ENCODE assay signal across 8 cellular contexts in genomic region chr12:57782608-57783465, GRCh38. TPM values are rescaled to one million over a fixed set of nuclear protein-coding genes. Genes with fewer than 3 reads are reported as not detected.
DNase-seq lines count a peak whose midpoint lies in the region; ATAC-seq and TF ChIP-seq lines count a peak whose summit lies in the region.

TSFM (plus strand) TSS chr12:57782787; CDS start chr12:57782802, 15 bp downstream.

- H4K20me1 ChIP-seq in IMR-90 (ENCODE audit: insufficient read depth, low read length) (no peaks in the 10 kb centered on the region), OCI-LY7 (ENCODE audit: insufficient read depth, low read length) (no peaks in the 10 kb centered on the region)

- peak within 1 kb of the TSS; percentile 72 for H3K56ac ChIP-seq in IMR-90 (ENCODE audit: extremely low read depth, insufficient read depth, low read length)

- WGBS in IMR-90 (ENCODE audit: extremely low coverage in 2 of 2, insufficient read length in 1 of 2), 2 experiments = 1% methylated on average over 14 of the region's 45 CpGs; no CpG with 5 or more reads in 1 of the 2 experiments

- peaks cover 14 to 24% of the 10 kb centered on the region in 2 experiments; a peak in 3 of 4 replicates for H3K79me1 ChIP-seq in IMR-90 (ENCODE audit: low read depth in 1 of 2, low read length in 2 of 2)

- H3K79me2 ChIP-seq in OCI-LY7 (ENCODE audit: insufficient read depth, low read depth, low read length) = peaks cover 25% of the 10 kb centered on the region

- H2BK20ac ChIP-seq in IMR-90 (ENCODE audit: low read depth, low read length) = no peak within 1 kb of the TSS

- H4K91ac ChIP-seq in IMR-90 (ENCODE audit: insufficient read depth, low read depth, low read length) = peak within 1 kb of the TSS; percentile 70

- TF ChIP-seq RAD21 in IMR-90 (IDR thresholded peaks at IDR 0.05; ENCODE audit: low read length) = peak; percentile 50

- DNase-seq in DMS153 treated with DMSO at 0.1 percent for 48 hours (lab: John Stamatoyannopoulos, UW; ENCODE audit: unreplicated experiment) = peak; percentile 89
- peak; percentile 93 for DNase-seq in IMR-90
- DNase-seq in OCI-LY7 (ENCODE audit: low spot score) = peak; percentile 97
- DNase-seq in activated T-cell treated with anti-CD3 and anti-CD28 coated beads for 4 hours = peak; percentile 96
- DNase-seq in epithelial cell of proximal tubule (ENCODE audit: low read depth) = peak; percentile 42
- DNase-seq in stimulated activated CD8-positive, alpha-beta memory T cell treated with anti-CD3 and anti-CD28 coated beads, Interleukin-7, amount 100 ng/mL, for 1 hour (ENCODE audit: low read depth in 2 of 2) = peak; percentile 94 to 97

- H3K9me1 ChIP-seq in IMR-90 (ENCODE audit: insufficient read depth, low read length) = no peaks in the 10 kb centered on the region

- H3K14ac ChIP-seq in IMR-90 (replicated peaks; ENCODE audit: low read depth, low read length) = peak within 1 kb of the TSS; percentile 82; the same call in 1 of the 2 replicates

- H3K18ac ChIP-seq in IMR-90 (ENCODE audit: low read depth, low read length) = no peak within 1 kb of the TSS

- dilution Hi-C loops in IMR-90 (cut with HindIII; ENCODE audit: low sequenced_read_pairs, unreplicated experiment) = no loop called here

- H2AK9ac ChIP-seq in IMR-90 (replicated peaks; ENCODE audit: low read depth, low read length, poor library complexity) = peak within 1 kb of the TSS; percentile 94

- H3K4me3 ChIP-seq in IMR-90 (ENCODE audit: insufficient read depth, low read depth, low read length) (peak within 1 kb of the TSS; percentile 94), OCI-LY7 (ENCODE audit: low read depth, low read length, poor library complexity, severe bottlenecking) (peak within 1 kb of the TSS; percentile 95), epithelial cell of proximal tubule (ENCODE audit: low read depth, low read length) (peak within 1 kb of the TSS; percentile 95), mucosa of stomach (ENCODE audit: low read length) (peak within 1 kb of the TSS; percentile 83)

- in situ Hi-C loops in IMR-90 (cut with MboI; ENCODE audit: low sequenced_read_pairs) = no loop called here

- H3K4ac ChIP-seq in IMR-90 (ENCODE audit: low read depth, low read length) = peak within 1 kb of the TSS; percentile 80

- H3K27ac ChIP-seq in IMR-90 (ENCODE audit: insufficient read depth, low read length) = peak within 1 kb of the TSS; percentile 73
- H3K27ac ChIP-seq in OCI-LY7 (ENCODE audit: low read depth, low read length, poor library complexity, severe bottlenecking) = peak within 1 kb of the TSS; percentile 18

- CTCF ChIA-PET in IMR-90 (lab: Yijun Ruan, JAX) (interaction anchor here (0.6 to 1.0 kb wide), 7 partner anchors 15 to 1868 kb away, joined by 3 to 6 read pairs (median 3); no protein-coding TSS in a partner anchor), OCI-LY7 (lab: Charles Lee; ENCODE audit: unreplicated experiment) (interaction anchor here (0.8 kb wide), 1 partner anchor 12 kb away, joined by 4 read pairs; no protein-coding TSS in a partner anchor)

- H3K9me3 ChIP-seq in IMR-90 (ENCODE audit: control insufficient read depth, insufficient read depth, low read length) = no peaks in the 10 kb centered on the region
- no peaks in the 10 kb centered on the region for H3K9me3 ChIP-seq in OCI-LY7 (ENCODE audit: low read length)
- H3K9me3 ChIP-seq in mucosa of stomach (ENCODE audit: control insufficient read depth, low read length) = no peaks in the 10 kb centered on the region

- peak; percentile 61 for TF ChIP-seq POLR2A in IMR-90 (IDR thresholded peaks at IDR 0.05; ENCODE audit: low read depth, low read length)

- H4K8ac ChIP-seq in IMR-90 (ENCODE audit: low read depth in 2 of 2, low read length in 2 of 2) = peak within 1 kb of the TSS; percentile 63 to 96

- ATAC-seq in GM21528 (IDR thresholded peaks at IDR 0.05; ENCODE audit: low FRiP score, unreplicated experiment) (peak; percentile 92), IMR-90 (ENCODE audit: low read depth) (peak; percentile 98)

- intact Hi-C loops in IMR-90 (cut with micrococcal nuclease) = loop anchor here (1.0 kb wide), 2 partner anchors 31 to 122 kb away; partner anchors contain the start of gene CDK4
- intact Hi-C loops in OCI-LY7 (cut with micrococcal nuclease; ENCODE audit: unreplicated experiment) = loop anchor here (5.0 kb wide), 1 partner anchor 124 kb away; no protein-coding TSS in a partner anchor

- H3K36me3 ChIP-seq in IMR-90 (ENCODE audit: control insufficient read depth, insufficient read depth, low read length) (peaks cover 8% of the 10 kb centered on the region), OCI-LY7 (ENCODE audit: insufficient read depth, low read length) (peaks cover 36% of the 10 kb centered on the region), mucosa of stomach (ENCODE audit: control insufficient read depth, insufficient read depth, low read length) (no peaks in the 10 kb centered on the region)

- no peaks in the 10 kb centered on the region for H3K27me3 ChIP-seq in IMR-90 (ENCODE audit: control insufficient read depth, insufficient read depth, low read length)
- H3K27me3 ChIP-seq in mucosa of stomach (ENCODE audit: control insufficient read depth, insufficient read depth, low read length) = no peaks in the 10 kb centered on the region

- POLR2A ChIA-PET in IMR-90 (lab: Charles Lee; ENCODE audit: unreplicated experiment) (interaction anchor here (0.9 kb wide), 1 partner anchor 11 kb away, joined by 4 read pairs; no protein-coding TSS in a partner anchor), OCI-LY7 (lab: Charles Lee) (interaction anchor here (0.6 to 1.5 kb wide), 6 partner anchors 10 to 126 kb away, joined by 3 to 4 read pairs (median 3); partner anchors contain the start of genes EEF1AKMT3 and METTL1)

- peak within 1 kb of the TSS; percentile 62 for H2AK5ac ChIP-seq in IMR-90 (ENCODE audit: low read depth, low read length)

- peak within 1 kb of the TSS; percentile 98 for H2AFZ ChIP-seq in IMR-90 (replicated peaks; ENCODE audit: low read length, poor library complexity)
- H2AFZ ChIP-seq in OCI-LY7 (ENCODE audit: low read length) = peak within 1 kb of the TSS; percentile 74

- peak within 1 kb of the TSS; percentile 69; the same call in 1 of the 2 replicates for H3K23ac ChIP-seq in IMR-90 (ENCODE audit: low read depth, low read length)

- 0 out of 2 replicates have a peak, but pooled peaks cover 2% of the 10 kb centered on the region for H3K4me1 ChIP-seq in IMR-90 (ENCODE audit: control insufficient read depth, insufficient read depth, low read length)
- peaks cover 20% of the 10 kb centered on the region for H3K4me1 ChIP-seq in OCI-LY7 (ENCODE audit: insufficient read depth, low read length, poor library complexity, severe bottlenecking)
- peaks cover 4% of the 10 kb centered on the region for H3K4me1 ChIP-seq in mucosa of stomach (ENCODE audit: control insufficient read depth, insufficient read depth, low read length)

- H3K9ac ChIP-seq in IMR-90 (ENCODE audit: low read depth, low read length) (peak within 1 kb of the TSS; percentile 92), mucosa of stomach (ENCODE audit: low read length) (peak within 1 kb of the TSS; percentile 74)

- no peaks in the 10 kb centered on the region for H3K9me2 ChIP-seq in OCI-LY7 (ENCODE audit: insufficient read depth, low read length)

- no peak within 1 kb of the TSS for H2BK120ac ChIP-seq in IMR-90 (ENCODE audit: low read depth, low read length)

- H4K5ac ChIP-seq in IMR-90 (ENCODE audit: low read depth, low read length) = peak within 1 kb of the TSS; percentile 88

- peak; percentile 97 for TF ChIP-seq CTCF in IMR-90 (conservative IDR thresholded peaks at IDR 0.05; ENCODE audit: low read depth, low read length)
- TF ChIP-seq CTCF in OCI-LY7 (conservative IDR thresholded peaks at IDR 0.05; ENCODE audit: low read length) = peak; percentile 94
- TF ChIP-seq CTCF in epithelial cell of proximal tubule (conservative IDR thresholded peaks at IDR 0.05; ENCODE audit: low read depth, low read length) = peak; percentile 90

- no TSS peak for BruUV-seq in IMR-90 (replicated peaks; lab: Mats Ljungman, UMichigan)
- BruUV-seq in OCI-LY7 (replicated peaks; lab: Mats Ljungman, UMichigan) = no TSS peak

- H3K4me2 ChIP-seq in IMR-90 (ENCODE audit: low read depth, low read length) = peak within 1 kb of the TSS; percentile 98
- H3K4me2 ChIP-seq in OCI-LY7 (ENCODE audit: low read length) = peak within 1 kb of the TSS; percentile 92

- no peak within 1 kb of the TSS for H2BK15ac ChIP-seq in IMR-90 (ENCODE audit: low read depth, low read length)

- peak within 1 kb of the TSS; percentile 63 for H2BK5ac ChIP-seq in IMR-90 (ENCODE audit: low read depth, low read length, poor library complexity, severe bottlenecking)

TF ChIP-seq in IMR-90, 13 proteins besides CTCF, POLR2A, EP300 and RAD21:
- peak; percentile 20; the same call in 1 of the 2 replicates for TF ChIP-seq BHLHE40 (IDR thresholded peaks at IDR 0.05; ENCODE audit: low read depth, low read length)
- no peak; the same call in 1 of the 2 replicates for TF ChIP-seq USF2 (IDR thresholded peaks at IDR 0.05; ENCODE audit: low read depth, low read length)
- peak; percentile 49; the same call in 1 of the 2 replicates for TF ChIP-seq SMC3 (IDR thresholded peaks at IDR 0.05; ENCODE audit: low read depth, low read length)
- peak; percentile 97 for TF ChIP-seq CEBPB (IDR thresholded peaks at IDR 0.05; ENCODE audit: low read depth, low read length)
- TF ChIP-seq MXI1 (IDR thresholded peaks at IDR 0.05; ENCODE audit: borderline replicate concordance, low read depth, low read length) = peak; percentile 84
- TF ChIP-seq MAZ (IDR thresholded peaks at IDR 0.05; ENCODE audit: borderline replicate concordance, low read depth, low read length) = peak; percentile 71; the same call in 1 of the 2 replicates
- TF ChIP-seq FOS (IDR thresholded peaks at IDR 0.05; ENCODE audit: low read depth, low read length) = no peak
- TF ChIP-seq RFX5 (IDR thresholded peaks at IDR 0.05; ENCODE audit: low read depth, low read length) = no peak

RNA-seq across cellular contexts. Expression of gene TSFM, which starts in this region (rescaled TPM):
- total RNA-seq in IMR-90 (2012; rRNA removed) = 10.8 and 11.5 TPM in 2 replicates
- 14.0 and 16.3 TPM in 2 replicates for polyA plus RNA-seq in IMR-90 (2012; rRNA removed)
- polyA plus RNA-seq in IMR-90 (2012; cell fraction: cytosol; rRNA removed) = 14.2 and 27.2 TPM in 2 replicates
- polyA plus RNA-seq in IMR-90 (2012; cell fraction: nucleus; rRNA removed; ENCODE audit: low replicate concordance) = 9.2 and 13.7 TPM in 2 replicates
- 35.2 and 49.8 TPM in 2 replicates for total RNA-seq in OCI-LY7 (2014; rRNA removed; shearing (Covaris generic))
- 38.5 and 49.8 TPM in 2 replicates for total RNA-seq in OCI-LY7 (2022)
- total RNA-seq in epithelial cell of proximal tubule = 30.6 and 42.8 TPM in 2 replicates

Comparison
In these comparisons a context has a peak if more than half of its experiments do, and no peak if none do; other contexts are left out.
1. Peak in every context shown above with its lines: DNase-seq, ATAC-seq, H3K4me3 ChIP-seq and H3K27ac ChIP-seq.
2. DNase-seq: peak in every context shown above with its lines; median percentile 97 in OCI-LY7; 96 in activated T-cell treated with anti-CD3 and anti-CD28 coated beads for 4 hours; 96 in stimulated activated CD8-positive, alpha-beta memory T cell treated with anti-CD3 and anti-CD28 coated beads, Interleukin-7, amount 100 ng/mL, for 1 hour; 93 in IMR-90; 89 in DMS153 treated with DMSO at 0.1 percent for 48 hours; 42 in epithelial cell of proximal tubule.